ENCODE assay signal across 1 cellular context in the genomic region with DNA sequence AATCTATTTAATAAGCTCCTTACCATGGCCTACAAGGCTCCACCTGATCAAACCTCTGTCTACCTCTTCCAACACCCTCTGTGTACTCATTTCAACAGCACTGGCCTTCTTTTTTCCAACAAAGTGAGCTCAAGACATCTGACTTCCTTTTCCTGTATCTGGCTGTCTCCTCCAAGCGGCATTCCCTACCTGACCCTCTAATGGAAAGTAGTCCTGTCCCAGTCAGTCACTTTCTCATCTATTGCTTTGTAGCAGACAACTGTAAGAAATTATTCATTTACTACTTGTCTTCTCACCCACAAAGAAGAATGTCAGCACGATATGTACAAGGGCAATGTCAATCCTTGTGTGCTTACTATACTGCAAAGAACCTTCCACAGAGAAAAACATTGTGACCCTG.
TF ChIP-seq lines count a peak whose summit lies in the region.

No MANE protein-coding gene starts in this region.

TF ChIP-seq in GM23338, 12 proteins besides CTCF, POLR2A, EP300 and RAD21 (continued from another document):
- TF ChIP-seq, protein P1, sequence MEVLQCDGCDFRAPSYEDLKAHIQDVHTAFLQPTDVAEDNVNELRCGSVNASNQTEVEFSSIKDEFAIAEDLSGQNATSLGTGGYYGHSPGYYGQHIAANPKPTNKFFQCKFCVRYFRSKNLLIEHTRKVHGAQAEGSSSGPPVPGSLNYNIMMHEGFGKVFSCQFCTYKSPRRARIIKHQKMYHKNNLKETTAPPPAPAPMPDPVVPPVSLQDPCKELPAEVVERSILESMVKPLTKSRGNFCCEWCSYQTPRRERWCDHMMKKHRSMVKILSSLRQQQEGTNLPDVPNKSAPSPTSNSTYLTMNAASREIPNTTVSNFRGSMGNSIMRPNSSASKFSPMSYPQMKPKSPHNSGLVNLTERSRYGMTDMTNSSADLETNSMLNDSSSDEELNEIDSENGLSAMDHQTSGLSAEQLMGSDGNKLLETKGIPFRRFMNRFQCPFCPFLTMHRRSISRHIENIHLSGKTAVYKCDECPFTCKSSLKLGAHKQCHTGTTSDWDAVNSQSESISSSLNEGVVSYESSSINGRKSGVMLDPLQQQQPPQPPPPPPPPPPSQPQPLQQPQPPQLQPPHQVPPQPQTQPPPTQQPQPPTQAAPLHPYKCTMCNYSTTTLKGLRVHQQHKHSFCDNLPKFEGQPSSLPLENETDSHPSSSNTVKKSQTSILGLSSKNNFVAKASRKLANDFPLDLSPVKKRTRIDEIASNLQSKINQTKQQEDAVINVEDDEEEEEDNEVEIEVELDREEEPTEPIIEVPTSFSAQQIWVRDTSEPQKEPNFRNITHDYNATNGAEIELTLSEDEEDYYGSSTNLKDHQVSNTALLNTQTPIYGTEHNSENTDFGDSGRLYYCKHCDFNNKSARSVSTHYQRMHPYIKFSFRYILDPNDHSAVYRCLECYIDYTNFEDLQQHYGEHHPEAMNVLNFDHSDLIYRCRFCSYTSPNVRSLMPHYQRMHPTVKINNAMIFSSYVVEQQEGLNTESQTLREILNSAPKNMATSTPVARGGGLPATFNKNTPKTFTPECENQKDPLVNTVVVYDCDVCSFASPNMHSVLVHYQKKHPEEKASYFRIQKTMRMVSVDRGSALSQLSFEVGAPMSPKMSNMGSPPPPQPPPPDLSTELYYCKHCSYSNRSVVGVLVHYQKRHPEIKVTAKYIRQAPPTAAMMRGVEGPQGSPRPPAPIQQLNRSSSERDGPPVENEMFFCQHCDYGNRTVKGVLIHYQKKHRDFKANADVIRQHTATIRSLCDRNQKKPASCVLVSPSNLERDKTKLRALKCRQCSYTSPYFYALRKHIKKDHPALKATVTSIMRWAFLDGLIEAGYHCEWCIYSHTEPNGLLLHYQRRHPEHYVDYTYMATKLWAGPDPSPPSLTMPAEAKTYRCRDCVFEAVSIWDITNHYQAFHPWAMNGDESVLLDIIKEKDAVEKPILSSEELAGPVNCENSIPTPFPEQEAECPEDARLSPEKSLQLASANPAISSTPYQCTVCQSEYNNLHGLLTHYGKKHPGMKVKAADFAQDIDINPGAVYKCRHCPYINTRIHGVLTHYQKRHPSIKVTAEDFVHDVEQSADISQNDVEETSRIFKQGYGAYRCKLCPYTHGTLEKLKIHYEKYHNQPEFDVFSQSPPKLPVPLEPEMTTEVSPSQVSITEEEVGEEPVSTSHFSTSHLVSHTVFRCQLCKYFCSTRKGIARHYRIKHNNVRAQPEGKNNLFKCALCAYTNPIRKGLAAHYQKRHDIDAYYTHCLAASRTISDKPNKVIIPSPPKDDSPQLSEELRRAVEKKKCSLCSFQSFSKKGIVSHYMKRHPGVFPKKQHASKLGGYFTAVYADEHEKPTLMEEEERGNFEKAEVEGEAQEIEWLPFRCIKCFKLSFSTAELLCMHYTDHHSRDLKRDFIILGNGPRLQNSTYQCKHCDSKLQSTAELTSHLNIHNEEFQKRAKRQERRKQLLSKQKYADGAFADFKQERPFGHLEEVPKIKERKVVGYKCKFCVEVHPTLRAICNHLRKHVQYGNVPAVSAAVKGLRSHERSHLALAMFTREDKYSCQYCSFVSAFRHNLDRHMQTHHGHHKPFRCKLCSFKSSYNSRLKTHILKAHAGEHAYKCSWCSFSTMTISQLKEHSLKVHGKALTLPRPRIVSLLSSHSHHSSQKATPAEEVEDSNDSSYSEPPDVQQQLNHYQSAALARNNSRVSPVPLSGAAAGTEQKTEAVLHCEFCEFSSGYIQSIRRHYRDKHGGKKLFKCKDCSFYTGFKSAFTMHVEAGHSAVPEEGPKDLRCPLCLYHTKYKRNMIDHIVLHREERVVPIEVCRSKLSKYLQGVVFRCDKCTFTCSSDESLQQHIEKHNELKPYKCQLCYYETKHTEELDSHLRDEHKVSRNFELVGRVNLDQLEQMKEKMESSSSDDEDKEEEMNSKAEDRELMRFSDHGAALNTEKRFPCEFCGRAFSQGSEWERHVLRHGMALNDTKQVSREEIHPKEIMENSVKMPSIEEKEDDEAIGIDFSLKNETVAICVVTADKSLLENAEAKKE (CRISPR knock-in tag; IDR thresholded peaks at IDR 0.05), result no peak
- no peak for TF ChIP-seq EZH2phosphoT487 (IDR thresholded peaks at IDR 0.05; ENCODE audit: unreplicated experiment)
- TF ChIP-seq, protein P2, sequence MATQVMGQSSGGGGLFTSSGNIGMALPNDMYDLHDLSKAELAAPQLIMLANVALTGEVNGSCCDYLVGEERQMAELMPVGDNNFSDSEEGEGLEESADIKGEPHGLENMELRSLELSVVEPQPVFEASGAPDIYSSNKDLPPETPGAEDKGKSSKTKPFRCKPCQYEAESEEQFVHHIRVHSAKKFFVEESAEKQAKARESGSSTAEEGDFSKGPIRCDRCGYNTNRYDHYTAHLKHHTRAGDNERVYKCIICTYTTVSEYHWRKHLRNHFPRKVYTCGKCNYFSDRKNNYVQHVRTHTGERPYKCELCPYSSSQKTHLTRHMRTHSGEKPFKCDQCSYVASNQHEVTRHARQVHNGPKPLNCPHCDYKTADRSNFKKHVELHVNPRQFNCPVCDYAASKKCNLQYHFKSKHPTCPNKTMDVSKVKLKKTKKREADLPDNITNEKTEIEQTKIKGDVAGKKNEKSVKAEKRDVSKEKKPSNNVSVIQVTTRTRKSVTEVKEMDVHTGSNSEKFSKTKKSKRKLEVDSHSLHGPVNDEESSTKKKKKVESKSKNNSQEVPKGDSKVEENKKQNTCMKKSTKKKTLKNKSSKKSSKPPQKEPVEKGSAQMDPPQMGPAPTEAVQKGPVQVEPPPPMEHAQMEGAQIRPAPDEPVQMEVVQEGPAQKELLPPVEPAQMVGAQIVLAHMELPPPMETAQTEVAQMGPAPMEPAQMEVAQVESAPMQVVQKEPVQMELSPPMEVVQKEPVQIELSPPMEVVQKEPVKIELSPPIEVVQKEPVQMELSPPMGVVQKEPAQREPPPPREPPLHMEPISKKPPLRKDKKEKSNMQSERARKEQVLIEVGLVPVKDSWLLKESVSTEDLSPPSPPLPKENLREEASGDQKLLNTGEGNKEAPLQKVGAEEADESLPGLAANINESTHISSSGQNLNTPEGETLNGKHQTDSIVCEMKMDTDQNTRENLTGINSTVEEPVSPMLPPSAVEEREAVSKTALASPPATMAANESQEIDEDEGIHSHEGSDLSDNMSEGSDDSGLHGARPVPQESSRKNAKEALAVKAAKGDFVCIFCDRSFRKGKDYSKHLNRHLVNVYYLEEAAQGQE (IDR thresholded peaks at IDR 0.05; ENCODE audit: unreplicated experiment), result no peak
